ENCODE assay signal across 19 cellular contexts in the genomic region with DNA sequence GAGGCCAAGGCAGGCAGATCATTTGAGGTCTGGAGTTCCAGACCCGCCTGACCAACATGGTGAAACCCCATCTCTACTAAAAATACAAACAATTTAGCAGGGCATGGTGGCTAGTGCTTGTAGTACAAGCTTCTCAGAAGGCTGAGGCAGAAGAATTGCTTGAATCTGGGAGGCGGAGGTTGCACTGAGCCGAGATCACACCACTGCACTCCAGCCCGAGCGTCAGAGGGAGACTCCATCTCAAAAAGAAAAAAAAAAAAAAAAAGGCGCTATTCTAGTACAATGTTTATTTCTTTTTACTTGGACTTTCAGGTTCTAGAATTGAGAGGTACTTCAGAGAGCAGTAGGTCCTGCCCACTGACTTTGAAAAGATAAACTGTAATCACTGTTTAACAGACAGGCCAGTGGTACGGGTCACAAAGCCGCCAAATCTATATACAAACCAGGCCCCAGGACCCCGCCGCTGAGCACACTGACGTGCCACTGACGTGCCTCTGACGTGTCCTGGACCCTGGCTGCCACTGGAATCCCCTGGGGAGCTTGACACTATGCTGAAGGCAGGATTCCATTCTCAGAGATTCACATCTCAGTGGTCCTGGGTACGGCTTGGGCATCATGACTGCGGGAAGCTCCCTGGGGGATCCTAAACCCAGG.
"Had no signal": no experiment of that assay in that cellular context is flagged by ENCODE, and none has a peak within 500 bp of the region (broad histone marks: within the 10 kb centered on the region; RNA-seq: fewer than 3 reads in every experiment).

No MANE protein-coding gene starts in this region.

- H3K36me3 ChIP-seq: adrenal gland, breast epithelium, gastroesophageal sphincter, heart right ventricle, thoracic aorta had no signal

- H3K4me3 Mint-ChIP-seq: activated T-cell treated with anti-CD3 and anti-CD28 coated beads, Interleukin-2, amount 50 U/mL, for 72 hours; immature natural killer cell; memory B cell; naive thymus-derived CD8-positive, alpha-beta T cell; stimulated activated effector memory CD8-positive, alpha-beta T cell treated with anti-CD3 and anti-CD28 coated beads, Interleukin-12 subunit alpha, Interleukin-12 subunit beta, amount 100 ng/mL, for 72 hours; T-helper 2 cell treated with Interferon-gamma antibody and Interleukin-4, amounts not matched to agents 5 μg/mL and 100 μg/mL, for 36 hours had no signal

- H3K4me1 Mint-ChIP-seq: immature natural killer cell; memory B cell; naive thymus-derived CD8-positive, alpha-beta T cell; stimulated activated effector memory CD8-positive, alpha-beta T cell treated with anti-CD3 and anti-CD28 coated beads, Interleukin-12 subunit alpha, Interleukin-12 subunit beta, amount 100 ng/mL, for 72 hours had no signal

- H3K9me3 Mint-ChIP-seq: memory B cell; T-helper 2 cell treated with Interferon-gamma antibody and Interleukin-4, amounts not matched to agents 5 μg/mL and 100 μg/mL, for 36 hours had no signal

- H3K4me3 ChIP-seq: adrenal gland, breast epithelium, gastroesophageal sphincter, heart right ventricle, smooth muscle cell, thoracic aorta had no signal

- H3K79me2 ChIP-seq: parathyroid adenoma had no signal

- H3K27ac ChIP-seq: adrenal gland, gastroesophageal sphincter, parathyroid adenoma, thoracic aorta had no signal

- H3K9ac ChIP-seq: parathyroid adenoma had no signal

- H3K27ac Mint-ChIP-seq: activated naive CD4-positive, alpha-beta T cell treated with anti-CD3 and anti-CD28 coated beads, Interleukin-2, amount 50 U/mL, for 72 hours; activated T-cell treated with anti-CD3 and anti-CD28 coated beads, Interleukin-2, amount 50 U/mL, for 72 hours; immature natural killer cell; memory B cell; naive thymus-derived CD8-positive, alpha-beta T cell; stimulated activated effector memory CD8-positive, alpha-beta T cell treated with anti-CD3 and anti-CD28 coated beads, Interleukin-12 subunit alpha, Interleukin-12 subunit beta, amount 100 ng/mL, for 72 hours; T-helper 2 cell treated with Interferon-gamma antibody and Interleukin-4, amounts not matched to agents 5 μg/mL and 100 μg/mL, for 36 hours had no signal

- H3K36me3 Mint-ChIP-seq: activated naive CD4-positive, alpha-beta T cell treated with anti-CD3 and anti-CD28 coated beads, Interleukin-2, amount 50 U/mL, for 72 hours; immature natural killer cell; memory B cell; naive thymus-derived CD8-positive, alpha-beta T cell; stimulated activated effector memory CD8-positive, alpha-beta T cell treated with anti-CD3 and anti-CD28 coated beads, Interleukin-12 subunit alpha, Interleukin-12 subunit beta, amount 100 ng/mL, for 72 hours had no signal

- H3K4me2 ChIP-seq: smooth muscle cell had no signal

- DNase-seq: activated CD4-positive, alpha-beta T cell treated with anti-CD3 and anti-CD28 coated beads, Interleukin-2, amount 50 U/mL, for 4 hours; activated gamma-delta T cell treated with Interleukin-2 at 50 U/mL for 16 hours; activated T-cell treated with anti-CD3 and anti-CD28 coated beads, Interleukin-2, amount 50 U/mL, for 72 hours; adrenal gland; cerebellar nuclear complex; cortex of kidney; immature natural killer cell; naive thymus-derived CD8-positive, alpha-beta T cell; stimulated activated CD4-positive, alpha-beta T cell treated with anti-CD3 and anti-CD28 coated beads, Interleukin-4, amount 100 ng/mL, for 1 hour had no signal

- H3K27me3 ChIP-seq: adrenal gland, breast epithelium, gastroesophageal sphincter had no signal
